ENCODE assay signal across 14 cellular contexts in genomic region chr9:74643303-74643933, GRCh38.
"Had no signal": no experiment of that assay in that cellular context is flagged by ENCODE, and none has a peak within 500 bp of the region (broad histone marks: within the 10 kb centered on the region; RNA-seq: fewer than 3 reads in every experiment).

No MANE protein-coding gene starts in this region.

- H3K4me1 ChIP-seq: esophagus squamous epithelium, sigmoid colon, suprapubic skin had no signal

- H3K36me3 ChIP-seq: esophagus squamous epithelium, sigmoid colon, suprapubic skin had no signal

- H3K9me3 ChIP-seq: esophagus squamous epithelium, sigmoid colon, suprapubic skin had no signal

- H3K27me3 ChIP-seq: esophagus squamous epithelium, sigmoid colon, suprapubic skin had no signal

- DNase-seq: activated CD4-positive, alpha-beta T cell treated with anti-CD3 and anti-CD28 coated beads, Interleukin-2, amount 10 ng/mL, durations not matched to agents 7 days and 5 days; activated CD4-positive, CD25-positive, alpha-beta regulatory T cell; activated effector memory CD4-positive, alpha-beta T cell treated with Interleukin-2 at 50 U/mL for 16 hours; activated T-cell treated with anti-CD3 and anti-CD28 coated beads, Interleukin-2, amount 50 U/mL, for 1 hour; amygdala; esophagus squamous epithelium; foreskin fibroblast; left colon; nephron progenitor cell; sigmoid colon; stimulated activated CD4-positive, alpha-beta T cell treated with anti-CD3 and anti-CD28 coated beads, Interleukin-2, amount 100 ng/mL, for 48 hours; stimulated activated naive CD8-positive, alpha-beta T cell treated with anti-CD3 and anti-CD28 coated beads, Interleukin-15, Interleukin-2, amounts not matched to agents 100 U/mL and 50 U/mL, for 24 hours; T-helper 17 cell had no signal

- H3K27ac ChIP-seq: esophagus squamous epithelium, sigmoid colon, suprapubic skin had no signal

- H3K4me3 ChIP-seq: esophagus squamous epithelium, sigmoid colon, suprapubic skin had no signal

- ATAC-seq: left colon; stimulated activated naive CD8-positive, alpha-beta T cell treated with anti-CD3 and anti-CD28 coated beads, Interleukin-15, Interleukin-2, amounts not matched to agents 100 U/mL and 50 U/mL, for 24 hours; T-helper 17 cell had no signal
